ENCODE assay signal across 1 cellular context in the genomic region with DNA sequence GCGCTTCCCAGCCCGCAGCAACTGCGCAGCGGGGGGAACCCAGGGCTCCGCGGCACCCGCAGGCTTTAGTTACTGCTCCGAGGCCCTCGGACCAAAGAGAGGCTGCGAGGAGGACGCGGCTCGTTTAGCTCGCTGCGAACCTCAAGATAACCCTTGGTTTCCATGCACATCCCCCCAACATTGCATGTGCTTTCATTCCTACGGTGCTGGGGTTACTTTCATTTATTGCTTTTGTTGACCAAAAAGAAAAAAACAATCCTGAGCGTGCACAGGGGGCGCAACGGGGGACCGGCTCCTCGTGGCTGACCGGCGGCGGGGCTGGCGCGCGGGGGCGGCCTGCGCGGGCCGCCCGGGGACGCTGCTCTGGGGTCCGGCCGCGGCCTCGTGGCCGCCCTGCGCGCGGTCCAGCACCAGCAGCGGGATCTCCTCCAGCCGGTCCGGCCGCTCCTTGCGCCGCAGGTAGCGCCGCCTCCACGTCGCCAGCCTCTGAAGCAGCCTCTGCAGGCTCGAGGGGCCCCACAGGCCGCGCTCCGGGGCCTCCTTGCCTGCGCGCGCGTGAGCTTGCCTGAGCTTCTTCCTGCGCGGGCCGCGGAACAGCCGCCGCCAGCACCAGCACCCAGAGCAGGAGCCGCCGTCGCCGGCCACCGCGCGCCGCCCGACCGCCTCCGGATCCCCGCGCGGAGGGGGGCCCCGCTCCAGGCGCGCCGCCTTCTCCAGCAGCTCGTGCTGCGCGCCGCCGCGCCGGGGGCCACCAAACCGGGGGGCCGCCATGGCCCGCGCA.
A peak's percentile ranks its signal among the peaks of the same experiment; 100 is the strongest.
TF ChIP-seq lines count a peak whose summit lies in the region.

No MANE protein-coding gene starts in this region.

TF ChIP-seq in H1, 55 proteins besides CTCF, POLR2A, EP300 and RAD21:
- TF ChIP-seq HDAC2 (IDR thresholded peaks at IDR 0.05; ENCODE audit: borderline replicate concordance in 1 of 2, low read depth in 2 of 2, low read length in 2 of 2) = no peak
- no peak for TF ChIP-seq BACH1 (IDR thresholded peaks at IDR 0.05; ENCODE audit: low read length)
- TF ChIP-seq PHF8 (conservative IDR thresholded peaks at IDR 0.05; ENCODE audit: low read depth, low read length) = peak; percentile 43; the same call in 1 of the 2 replicates
- peak; percentile 51 for TF ChIP-seq ASH2L (IDR thresholded peaks at IDR 0.05; ENCODE audit: low read length)
- 0 out of 2 replicates have a peak, but pooled peaks have one; percentile 24 for TF ChIP-seq YY1 (IDR thresholded peaks at IDR 0.05; ENCODE audit: low read depth, low read length)
- TF ChIP-seq SIN3A (conservative IDR thresholded peaks at IDR 0.05 in 1 of 2, IDR thresholded peaks at IDR 0.05 in 1 of 2; ENCODE audit: low read depth in 1 of 2, low read length in 2 of 2) = no peak
- TF ChIP-seq CHD2 (IDR thresholded peaks at IDR 0.05; ENCODE audit: low read length) = no peak
- TF ChIP-seq, protein P1, sequence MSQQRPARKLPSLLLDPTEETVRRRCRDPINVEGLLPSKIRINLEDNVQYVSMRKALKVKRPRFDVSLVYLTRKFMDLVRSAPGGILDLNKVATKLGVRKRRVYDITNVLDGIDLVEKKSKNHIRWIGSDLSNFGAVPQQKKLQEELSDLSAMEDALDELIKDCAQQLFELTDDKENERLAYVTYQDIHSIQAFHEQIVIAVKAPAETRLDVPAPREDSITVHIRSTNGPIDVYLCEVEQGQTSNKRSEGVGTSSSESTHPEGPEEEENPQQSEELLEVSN (IDR thresholded peaks at IDR 0.05) = peak; percentile 90
- TF ChIP-seq TEAD4 (IDR thresholded peaks at IDR 0.05; ENCODE audit: low read depth, low read length) = 0 out of 2 replicates have a peak, but pooled peaks have one; percentile 15
- TF ChIP-seq RBBP5 (IDR thresholded peaks at IDR 0.05; ENCODE audit: borderline replicate concordance, low read depth, low read length) = 0 out of 2 replicates have a peak, but pooled peaks have one; percentile 28
- TF ChIP-seq, protein P2, sequence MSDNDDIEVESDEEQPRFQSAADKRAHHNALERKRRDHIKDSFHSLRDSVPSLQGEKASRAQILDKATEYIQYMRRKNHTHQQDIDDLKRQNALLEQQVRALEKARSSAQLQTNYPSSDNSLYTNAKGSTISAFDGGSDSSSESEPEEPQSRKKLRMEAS (IDR thresholded peaks at IDR 0.05) = peak; percentile 88
- TF ChIP-seq TAF1 (IDR thresholded peaks at IDR 0.05; ENCODE audit: low read depth, low read length) = peak; percentile 51; the same call in 1 of the 2 replicates
- 0 out of 2 replicates have a peak, but pooled peaks have one; percentile 9 for TF ChIP-seq TCF12 (IDR thresholded peaks at IDR 0.05; ENCODE audit: low read depth, low read length)
